15 cellular contexts compared by ENCODE assay signal in genomic region chr12:121301876-121302275, GRCh38. TPM values are rescaled to one million over a fixed set of nuclear protein-coding genes. Genes with fewer than 3 reads are reported as not detected.
DNase-seq lines count a peak whose midpoint lies in the region; ATAC-seq and TF ChIP-seq lines count a peak whose summit lies in the region.
"Had no signal": no experiment of that assay in that cellular context is flagged by ENCODE, and none has a peak within 500 bp of the region (broad histone marks: within the 10 kb centered on the region; RNA-seq: fewer than 3 reads in every experiment).

No MANE protein-coding gene starts in this region.

- no peak overlapping the region for H3K27ac ChIP-seq in PC-3 (ENCODE audit: low read length)
- H3K27ac ChIP-seq: Peyer's patch had no signal

- H3K9me3 Mint-ChIP-seq in activated T-cell treated with anti-CD3 and anti-CD28 coated beads, Interleukin-2, amount 50 U/mL, for 72 hours: no peaks in the 10 kb centered on the region
- H3K9me3 Mint-ChIP-seq: H9 had no signal

- H3K9me2 ChIP-seq in PC-3 (replicated peaks; ENCODE audit: low read length): no peaks in the 10 kb centered on the region

- ATAC-seq in PC-3 (peak; percentile 20), SK-N-SH treated with all-trans-retinoic acid at 6 μM for 48 hours (no peak), GM21576 (IDR thresholded peaks at IDR 0.05; ENCODE audit: unreplicated experiment) (no peak)
- no peak for ATAC-seq in activated T-cell treated with anti-CD3 and anti-CD28 coated beads, Interleukin-2, amount 50 U/mL, for 72 hours (replicated peaks in 1 of 2)

- H2AFZ ChIP-seq in PC-3 (ENCODE audit: low read length): peak overlapping the region; percentile 40; the same call in 1 of the 2 replicates

- intact Hi-C loops in PC-3 (cut with micrococcal nuclease) (no loop called here), posterior vena cava (cut with DNase I) (no loop called here)

- H3K36me3 Mint-ChIP-seq in activated T-cell treated with anti-CD3 and anti-CD28 coated beads, Interleukin-2, amount 50 U/mL, for 72 hours (ENCODE audit: insufficient read depth in 2 of 2): peaks cover 0 to 1% of the 10 kb centered on the region in 2 donors

- peaks cover 11% of the 10 kb centered on the region for H3K4me1 ChIP-seq in PC-3 (ENCODE audit: insufficient read depth, low read length)

- H3K27me3 ChIP-seq in PC-3 (ENCODE audit: low read length): no peaks in the 10 kb centered on the region
- H3K27me3 ChIP-seq: Peyer's patch had no signal

- no peak overlapping the region for H3K4me3 Mint-ChIP-seq in activated T-cell treated with anti-CD3 and anti-CD28 coated beads, Interleukin-2, amount 50 U/mL, for 72 hours
- H3K4me3 Mint-ChIP-seq: H9 had no signal

- BruUV-seq in PC-3 (replicated peaks; lab: Mats Ljungman, UMichigan): no TSS peak

- DNase-seq in GM04503 (ENCODE audit: low read depth): peak; percentile 14
- DNase-seq in PC-3: peak; percentile 24
- DNase-seq in fibroblast of mammary gland (ENCODE audit: low read depth): peak; percentile 25
- peak; percentile 10 for DNase-seq in posterior vena cava (ENCODE audit: low spot score)
- no peak for DNase-seq in activated T-cell treated with anti-CD3 and anti-CD28 coated beads, Interleukin-2, amount 50 U/mL, for 72 hours
- DNase-seq: DMS 273 treated with DMSO at 0.1 percent for 48 hours, H9, NCI-H1092 treated with DMSO at 0.1 percent for 48 hours, NCI-H187, NCI-H446, NCI-H82, SIG-M5 had no signal

- no peaks in the 10 kb centered on the region for H4K20me1 ChIP-seq in PC-3 (ENCODE audit: low read length)

- CTCF ChIA-PET in PC-3 (lab: Charles Lee): no interaction called here

- H3K4me1 Mint-ChIP-seq in activated T-cell treated with anti-CD3 and anti-CD28 coated beads, Interleukin-2, amount 50 U/mL, for 72 hours (ENCODE audit: low read depth): peaks cover 10% of the 10 kb centered on the region

- H3F3A ChIP-seq in PC-3 (ENCODE audit: low read length, unreplicated experiment): no peaks in the 10 kb centered on the region

- POLR2A ChIA-PET in PC-3 (lab: Charles Lee; ENCODE audit: unreplicated experiment): interaction anchor here (0.6 kb wide), 1 partner anchor 364 kb away, joined by 4 read pairs; no protein-coding TSS in a partner anchor

- H3K27ac Mint-ChIP-seq in activated T-cell treated with anti-CD3 and anti-CD28 coated beads, Interleukin-2, amount 50 U/mL, for 72 hours: no peak overlapping the region
- H3K27ac Mint-ChIP-seq: H9 had no signal

- H3K4me3 ChIP-seq in PC-3 (ENCODE audit: low read length) (no peak overlapping the region), fibroblast of mammary gland (ENCODE audit: control insufficient read depth, low read depth, low read length) (no peak overlapping the region)
- H3K4me3 ChIP-seq: Peyer's patch had no signal

- no peaks in the 10 kb centered on the region for H3K9me3 ChIP-seq in PC-3 (ENCODE audit: low read length)
- H3K9me3 ChIP-seq: Peyer's patch had no signal

- TF ChIP-seq CTCF in PC-3 (conservative IDR thresholded peaks at IDR 0.05; ENCODE audit: low read depth, low read length): no peak
- no peak for TF ChIP-seq CTCF in fibroblast of mammary gland (conservative IDR thresholded peaks at IDR 0.05; ENCODE audit: control insufficient read depth, insufficient read depth, low read depth, low read length)

- H3K9ac ChIP-seq in PC-3 (ENCODE audit: low read length): no peak overlapping the region

- no peaks in the 10 kb centered on the region for H3K36me3 ChIP-seq in PC-3 (ENCODE audit: low read depth, low read length)
- H3K36me3 ChIP-seq: Peyer's patch had no signal

- H3K4me2 ChIP-seq in PC-3 (ENCODE audit: low read length): peak overlapping the region; percentile 39; the same call in 1 of the 2 replicates

- H3K27me3 Mint-ChIP-seq in activated T-cell treated with anti-CD3 and anti-CD28 coated beads, Interleukin-2, amount 50 U/mL, for 72 hours (ENCODE audit: low read depth): no peaks in the 10 kb centered on the region

- no peaks in the 10 kb centered on the region for H3K79me2 ChIP-seq in PC-3 (ENCODE audit: low read length)

TF ChIP-seq in SK-N-SH treated with all-trans-retinoic acid at 6 μM for 48 hours, 23 proteins besides CTCF, POLR2A, EP300 and RAD21:
- TF ChIP-seq BACH2 (CRISPR knock-in tag; IDR thresholded peaks at IDR 0.05; ENCODE audit: borderline replicate concordance): no peak
- no peak for TF ChIP-seq PPARA (CRISPR knock-in tag; IDR thresholded peaks at IDR 0.05; ENCODE audit: borderline replicate concordance)
- TF ChIP-seq GLIS3 (CRISPR knock-in tag; IDR thresholded peaks at IDR 0.05): no peak
- no peak for TF ChIP-seq ISL1 (CRISPR knock-in tag; IDR thresholded peaks at IDR 0.05)
- TF ChIP-seq, protein P1, sequence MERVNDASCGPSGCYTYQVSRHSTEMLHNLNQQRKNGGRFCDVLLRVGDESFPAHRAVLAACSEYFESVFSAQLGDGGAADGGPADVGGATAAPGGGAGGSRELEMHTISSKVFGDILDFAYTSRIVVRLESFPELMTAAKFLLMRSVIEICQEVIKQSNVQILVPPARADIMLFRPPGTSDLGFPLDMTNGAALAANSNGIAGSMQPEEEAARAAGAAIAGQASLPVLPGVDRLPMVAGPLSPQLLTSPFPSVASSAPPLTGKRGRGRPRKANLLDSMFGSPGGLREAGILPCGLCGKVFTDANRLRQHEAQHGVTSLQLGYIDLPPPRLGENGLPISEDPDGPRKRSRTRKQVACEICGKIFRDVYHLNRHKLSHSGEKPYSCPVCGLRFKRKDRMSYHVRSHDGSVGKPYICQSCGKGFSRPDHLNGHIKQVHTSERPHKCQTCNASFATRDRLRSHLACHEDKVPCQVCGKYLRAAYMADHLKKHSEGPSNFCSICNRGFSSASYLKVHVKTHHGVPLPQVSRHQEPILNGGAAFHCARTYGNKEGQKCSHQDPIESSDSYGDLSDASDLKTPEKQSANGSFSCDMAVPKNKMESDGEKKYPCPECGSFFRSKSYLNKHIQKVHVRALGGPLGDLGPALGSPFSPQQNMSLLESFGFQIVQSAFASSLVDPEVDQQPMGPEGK (CRISPR knock-in tag; IDR thresholded peaks at IDR 0.05; ENCODE audit: borderline replicate concordance): no peak
- no peak for TF ChIP-seq ARNTL (CRISPR knock-in tag; IDR thresholded peaks at IDR 0.05; ENCODE audit: borderline replicate concordance, low read depth)
- no peak for TF ChIP-seq ESRRG (CRISPR knock-in tag; IDR thresholded peaks at IDR 0.05)
- TF ChIP-seq, protein P2, sequence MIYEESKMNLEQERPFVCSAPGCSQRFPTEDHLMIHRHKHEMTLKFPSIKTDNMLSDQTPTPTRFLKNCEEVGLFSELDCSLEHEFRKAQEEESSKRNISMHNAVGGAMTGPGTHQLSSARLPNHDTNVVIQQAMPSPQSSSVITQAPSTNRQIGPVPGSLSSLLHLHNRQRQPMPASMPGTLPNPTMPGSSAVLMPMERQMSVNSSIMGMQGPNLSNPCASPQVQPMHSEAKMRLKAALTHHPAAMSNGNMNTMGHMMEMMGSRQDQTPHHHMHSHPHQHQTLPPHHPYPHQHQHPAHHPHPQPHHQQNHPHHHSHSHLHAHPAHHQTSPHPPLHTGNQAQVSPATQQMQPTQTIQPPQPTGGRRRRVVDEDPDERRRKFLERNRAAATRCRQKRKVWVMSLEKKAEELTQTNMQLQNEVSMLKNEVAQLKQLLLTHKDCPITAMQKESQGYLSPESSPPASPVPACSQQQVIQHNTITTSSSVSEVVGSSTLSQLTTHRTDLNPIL (CRISPR knock-in tag; IDR thresholded peaks at IDR 0.05; ENCODE audit: low read depth): no peak
- no peak for TF ChIP-seq ZNF565 (CRISPR knock-in tag; conservative IDR thresholded peaks at IDR 0.05; ENCODE audit: low read depth)
- no peak for TF ChIP-seq ZNF8 (CRISPR knock-in tag; IDR thresholded peaks at IDR 0.05)

RNA-seq across cellular contexts. Expression of gene CAMKK2, which starts 5.4 kb away (rescaled TPM):
- total RNA-seq in PC-3 (2014; rRNA removed) (20.1 and 26.5 TPM in 2 replicates), posterior vena cava (10 to 100 TPM; 39.2 to 39.7 TPM)
- 10 to 100 TPM; 22.2 to 25.3 TPM for total RNA-seq in activated T-cell treated with anti-CD3 and anti-CD28 coated beads, Interleukin-2, amount 50 U/mL, for 72 hours

RNA-seq across cellular contexts. Expression of gene ANAPC5, which starts 50.3 kb away (rescaled TPM):
- total RNA-seq in PC-3 (2014; rRNA removed) (171 and 199 TPM in 2 replicates), posterior vena cava (10 to 100 TPM; 80.6 to 83.9 TPM)
- total RNA-seq in activated T-cell treated with anti-CD3 and anti-CD28 coated beads, Interleukin-2, amount 50 U/mL, for 72 hours: 100 to 1,000 TPM; 101 to 102 TPM

Comparison
In these comparisons a context has a peak if more than half of its experiments do, and no peak if none do; other contexts are left out.
1. DNase-seq: peak in GM04503 (single experiment), PC-3 (single experiment), fibroblast of mammary gland (single experiment) and posterior vena cava (single experiment); none in activated T-cell treated with anti-CD3 and anti-CD28 coated beads, Interleukin-2, amount 50 U/mL, for 72 hours (0 of 2).